ENCODE assay signal across 8 cellular contexts in genomic region chr15:75202251-75203016, GRCh38. TPM values are rescaled to one million over a fixed set of nuclear protein-coding genes. Genes with fewer than 3 reads are reported as not detected.
DNase-seq lines count a peak whose midpoint lies in the region; ATAC-seq and FAIRE-seq lines count a peak whose summit lies in the region.

No MANE protein-coding gene starts in this region.

- H3K4me1 ChIP-seq in small intestine (ENCODE audit: control insufficient read depth in 2 of 2, insufficient read depth in 1 of 2, low read depth in 1 of 2, low read length in 1 of 2), result peaks cover 2 to 13% of the 10 kb centered on the region in 2 donors

- peak; percentile 27 for DNase-seq in DMS53 treated with DMSO at 0.1 percent for 48 hours (lab: John Stamatoyannopoulos, UW; ENCODE audit: unreplicated experiment)
- peak; percentile 81 for DNase-seq in T-helper 9 cell
- DNase-seq in astrocyte of the hippocampus (ENCODE audit: low read depth, low spot score), result peak; percentile 77
- DNase-seq in small intestine, result peak; percentile 84
- DNase-seq in GDM1 (lab: John Stamatoyannopoulos, UW), result no peak

- no peaks in the 10 kb centered on the region for H3K36me3 Mint-ChIP-seq in IgD-negative memory B cell

- peak overlapping the region; percentile 91 to 99 (median 92) for H3K27ac Mint-ChIP-seq in IgD-negative memory B cell

- H3K4me3 ChIP-seq in iPS-11a (ENCODE audit: low read depth, low read length) (peak overlapping the region; percentile 85), small intestine (ENCODE audit: low read depth in 1 of 2, low read length in 2 of 2) (peak overlapping the region; percentile 87 to 93)

- FAIRE-seq in small intestine (lab: Jason Lieb, UNC), result no peak

- H3K4me3 Mint-ChIP-seq in IgD-negative memory B cell, result peak overlapping the region; percentile 89 to 98 (median 96)

- 0% methylated on average over 52 to 71 of the region's 71 CpGs for WGBS in small intestine, 3 donors

- peak; percentile 20 for ATAC-seq in GM21381 (IDR thresholded peaks at IDR 0.05; ENCODE audit: unreplicated experiment)

- H3K36me3 ChIP-seq in small intestine (ENCODE audit: control insufficient read depth in 2 of 2, insufficient read depth in 2 of 2, low read length in 2 of 2), result peaks cover 3 to 6% of the 10 kb centered on the region in 2 donors

- no peaks in the 10 kb centered on the region for H3K9me3 ChIP-seq in small intestine (ENCODE audit: control insufficient read depth, low read depth)

- H3K27ac ChIP-seq in small intestine (ENCODE audit: low read depth in 1 of 2, low read length in 1 of 2), result peak overlapping the region; percentile 91 to 94

- H3K4me1 Mint-ChIP-seq in IgD-negative memory B cell, result peaks cover 19 to 31% (median 28%) of the 10 kb centered on the region in 3 donors

- no peaks in the 10 kb centered on the region for H3K27me3 Mint-ChIP-seq in IgD-negative memory B cell

- no peaks in the 10 kb centered on the region for H3K9me3 Mint-ChIP-seq in IgD-negative memory B cell

- no peaks in the 10 kb centered on the region for H3K27me3 ChIP-seq in small intestine (ENCODE audit: control insufficient read depth in 2 of 2, insufficient read depth in 2 of 2, low read length in 2 of 2)

RNA-seq across cellular contexts. Expression of gene C15orf39, which starts 0.8 kb away (rescaled TPM):
- polyA plus RNA-seq in IgD-negative memory B cell, result 6.3 TPM
- polyA plus RNA-seq in small intestine, result 10 to 100 TPM in 1 of 3 donors, 1 to 10 TPM in 2; 6.5 to 16.9 (median 6.9) TPM

RNA-seq across cellular contexts. Expression of gene GOLGA6C, which starts 55.7 kb away (rescaled TPM):
- polyA plus RNA-seq in IgD-negative memory B cell (not detected), small intestine (not detected)
